ENCODE assay signal across 10 cellular contexts in the genomic region with DNA sequence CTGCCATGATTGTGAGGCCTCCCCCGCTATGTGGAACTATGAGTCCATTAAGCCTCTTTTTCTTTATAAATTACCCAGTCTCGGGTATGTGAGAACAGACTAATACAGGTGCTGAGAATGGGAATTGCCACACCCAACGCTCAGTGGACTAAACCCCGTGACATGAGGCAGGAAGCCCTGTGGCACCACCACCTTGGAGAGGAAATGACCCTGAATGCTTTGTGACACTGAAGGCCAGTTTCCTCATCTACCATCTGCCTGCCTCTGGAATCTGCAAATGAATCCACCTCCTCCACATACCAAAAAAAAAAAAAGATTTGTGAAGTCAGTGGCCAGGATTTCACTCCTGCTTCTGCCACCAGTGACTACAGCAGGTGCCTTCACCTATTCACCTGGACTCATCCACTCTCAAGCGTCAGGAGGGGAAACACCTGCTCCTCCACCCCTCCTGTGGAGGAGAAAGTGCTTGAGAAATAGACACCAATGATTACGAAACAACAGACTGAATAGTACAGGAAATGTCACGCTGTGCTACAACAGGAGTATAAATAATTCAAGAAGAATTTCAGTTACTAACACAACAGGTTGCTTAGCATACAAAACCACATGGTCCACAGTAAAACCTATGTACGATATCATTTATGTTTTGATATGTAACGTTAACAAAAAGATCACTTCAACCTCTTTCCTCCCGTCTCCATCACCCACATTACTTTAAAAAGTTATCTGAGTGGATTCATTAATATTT.
DNase-seq lines count a peak whose midpoint lies in the region; ATAC-seq lines count a peak whose summit lies in the region.
"Had no signal": no experiment of that assay in that cellular context is flagged by ENCODE, and none has a peak within 500 bp of the region (broad histone marks: within the 10 kb centered on the region; RNA-seq: fewer than 3 reads in every experiment).

No MANE protein-coding gene starts in this region.

- peak overlapping the region in 1 of 2 donors; percentile 30 for H3K4me3 ChIP-seq in muscle layer of colon (ENCODE audit: low read depth in 1 of 2, low read length in 2 of 2)

- peaks cover 4% of the 10 kb centered on the region for H3K4me1 Mint-ChIP-seq in T-helper 2 cell treated with Interferon-gamma antibody and Interleukin-4, amounts not matched to agents 5 μg/mL and 100 μg/mL, for 36 hours (ENCODE audit: low read depth)
- H3K4me1 Mint-ChIP-seq: memory B cell had no signal

- H3K4me3 Mint-ChIP-seq in T-helper 2 cell treated with Interferon-gamma antibody and Interleukin-4, amounts not matched to agents 5 μg/mL and 100 μg/mL, for 36 hours: no peak overlapping the region
- H3K4me3 Mint-ChIP-seq: memory B cell had no signal

- no peaks in the 10 kb centered on the region for H3K27me3 ChIP-seq in muscle layer of colon (ENCODE audit: control insufficient read depth in 1 of 2, insufficient read depth in 2 of 2, low read length in 2 of 2)

- H3K27ac Mint-ChIP-seq in T-helper 2 cell treated with Interferon-gamma antibody and Interleukin-4, amounts not matched to agents 5 μg/mL and 100 μg/mL, for 36 hours: no peak overlapping the region
- H3K27ac Mint-ChIP-seq: memory B cell had no signal

- no peak overlapping the region for H3K9ac ChIP-seq in muscle layer of colon (ENCODE audit: low read length)

- no peaks in the 10 kb centered on the region for H3K27me3 Mint-ChIP-seq in T-helper 2 cell treated with Interferon-gamma antibody and Interleukin-4, amounts not matched to agents 5 μg/mL and 100 μg/mL, for 36 hours (ENCODE audit: low read depth)
- H3K27me3 Mint-ChIP-seq: memory B cell had no signal

- no peaks in the 10 kb centered on the region for H3K9me3 Mint-ChIP-seq in T-helper 2 cell treated with Interferon-gamma antibody and Interleukin-4, amounts not matched to agents 5 μg/mL and 100 μg/mL, for 36 hours

- ATAC-seq in HG02678 (IDR thresholded peaks at IDR 0.05; ENCODE audit: unreplicated experiment): no peak

- H3K9me3 ChIP-seq in muscle layer of colon (ENCODE audit: low read length): no peaks in the 10 kb centered on the region

- H3K36me3 ChIP-seq in muscle layer of colon (ENCODE audit: insufficient read depth, low read length): peaks cover 52% of the 10 kb centered on the region

- H3K36me3 Mint-ChIP-seq in T-helper 2 cell treated with Interferon-gamma antibody and Interleukin-4, amounts not matched to agents 5 μg/mL and 100 μg/mL, for 36 hours (ENCODE audit: low read depth): no peaks in the 10 kb centered on the region

- DNase-seq in DMS53 (lab: John Stamatoyannopoulos, UW) (peak; percentile 99), NCI-H2196 (lab: John Stamatoyannopoulos, UW; ENCODE audit: unreplicated experiment) (peak; percentile 88), hepatic stellate cell (ENCODE audit: low spot score) (no peak), GDM1 (lab: John Stamatoyannopoulos, UW) (no peak)
- DNase-seq in T-helper 2 cell treated with Interferon-gamma antibody and Interleukin-4, amounts not matched to agents 5 μg/mL and 100 μg/mL, for 36 hours (ENCODE audit: low spot score): no peak
- DNase-seq: T-helper 1 cell had no signal

- H3K27ac ChIP-seq in cingulate gyrus (ENCODE audit: low read depth, low read length) (peak overlapping the region; percentile 56), muscle layer of colon (ENCODE audit: low read depth, low read length) (peak overlapping the region; percentile 57)

- peaks cover 60% of the 10 kb centered on the region for H3K4me1 ChIP-seq in muscle layer of colon (ENCODE audit: insufficient read depth, low read length)

Comparison
In these comparisons a context has a peak if more than half of its experiments do, and no peak if none do; other contexts are left out.
1. DNase-seq: peak in DMS53 (single experiment) and NCI-H2196 (single experiment); none in hepatic stellate cell (single experiment), T-helper 2 cell treated with Interferon-gamma antibody and Interleukin-4, amounts not matched to agents 5 μg/mL and 100 μg/mL, for 36 hours (single experiment) and GDM1 (single experiment).